ENCODE assay signal across 8 cellular contexts in genomic region chr1:186155594-186155993, GRCh38.
DNase-seq lines count a peak whose midpoint lies in the region; ATAC-seq and TF ChIP-seq lines count a peak whose summit lies in the region.

No MANE protein-coding gene starts in this region.

- TF ChIP-seq EP300 in tibial nerve (IDR thresholded peaks at IDR 0.05): no peak

- TF ChIP-seq POLR2A in tibial nerve (IDR thresholded peaks at IDR 0.05): no peak

- no peak overlapping the region for H3K4me3 ChIP-seq in tibial nerve

- H3K27me3 ChIP-seq in foreskin keratinocyte: no peaks in the 10 kb centered on the region
- no peaks in the 10 kb centered on the region for H3K27me3 ChIP-seq in tibial nerve

- no peak overlapping the region for H3K27ac ChIP-seq in C4-2B
- H3K27ac ChIP-seq in foreskin keratinocyte: no peak overlapping the region
- H3K27ac ChIP-seq in tibial nerve: no peak overlapping the region

- H3K36me3 ChIP-seq in tibial nerve: no peaks in the 10 kb centered on the region

- peak; percentile 75 for TF ChIP-seq CTCF in C4-2B (conservative IDR thresholded peaks at IDR 0.05)
- TF ChIP-seq CTCF in foreskin keratinocyte (conservative IDR thresholded peaks at IDR 0.05): peak; percentile 95
- TF ChIP-seq CTCF in tibial nerve (IDR thresholded peaks at IDR 0.05): peak; percentile 9 to 33 (median 19)

- H3K4me1 ChIP-seq in foreskin keratinocyte (peaks cover 15% of the 10 kb centered on the region), tibial nerve (no peaks in the 10 kb centered on the region)

- WGBS in tibial nerve, 2 donors: 50% methylated on average over 1 of the region's 1 CpG

- in situ Hi-C loops in SK-MEL-5 (cut with HindIII; ENCODE audit: low pct_unique_long_range_greater_than_20kb, low sequenced_read_pairs): no loop called here

- peaks cover 0 to 4% (median 0%) of the 10 kb centered on the region in 4 donors for H3K9me3 ChIP-seq in tibial nerve

- peak; percentile 17 for DNase-seq in HS-27A (ENCODE audit: low read depth)
- peak; percentile 66 for DNase-seq in SK-MEL-5 (ENCODE audit: low read depth, low spot score)
- DNase-seq in foreskin keratinocyte: peak; percentile 49 to 74
- DNase-seq in tibial nerve (ENCODE audit: low spot score in 2 of 2): no peak
- DNase-seq in HuH-7.5 (ENCODE audit: low spot score): no peak

- ATAC-seq in GM18520 (IDR thresholded peaks at IDR 0.05; ENCODE audit: unreplicated experiment) (peak; percentile 56), foreskin keratinocyte (peak; percentile 91), HG03196 (IDR thresholded peaks at IDR 0.05; ENCODE audit: unreplicated experiment) (no peak)

Comparison
In these comparisons a context has a peak if more than half of its experiments do, and no peak if none do; other contexts are left out.
1. CTCF ChIP-seq: peak in every context shown above with its lines; median percentile 95 in foreskin keratinocyte; 75 in C4-2B; 19 in tibial nerve.
2. DNase-seq: peak in HS-27A (single experiment), SK-MEL-5 (single experiment) and foreskin keratinocyte (2 of 2); none in tibial nerve (0 of 2) and HuH-7.5 (single experiment).